Comparison of ENCODE assay signal across 18 cellular contexts in the genomic region with DNA sequence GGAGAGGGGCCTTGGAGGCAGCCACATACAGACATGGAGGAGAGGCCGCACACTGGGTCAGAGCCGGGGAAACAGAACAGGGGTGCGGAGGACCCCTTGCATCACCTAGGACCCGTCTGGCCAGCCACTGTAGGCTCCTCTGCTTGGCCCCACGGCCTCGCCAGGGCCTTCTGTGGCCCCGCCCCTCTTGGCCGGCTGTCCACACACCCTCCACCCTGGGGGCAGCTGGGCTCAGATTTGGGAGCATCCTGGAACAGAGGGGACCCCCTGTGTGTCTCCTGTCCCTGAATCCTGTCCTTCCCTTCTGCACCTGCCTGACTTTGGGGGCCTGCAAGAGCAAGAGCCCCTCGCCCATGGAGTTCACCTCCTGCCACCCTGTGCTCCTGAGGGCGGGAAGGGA. TPM values are rescaled to one million over a fixed set of nuclear protein-coding genes. Genes with fewer than 3 reads are reported as not detected.
DNase-seq lines count a peak whose midpoint lies in the region; ATAC-seq and TF ChIP-seq lines count a peak whose summit lies in the region.
"Had no signal": no experiment of that assay in that cellular context is flagged by ENCODE, and none has a peak within 500 bp of the region (broad histone marks: within the 10 kb centered on the region; RNA-seq: fewer than 3 reads in every experiment).

No MANE protein-coding gene starts in this region.

- H3K36me3 ChIP-seq in breast epithelium (no peaks in the 10 kb centered on the region), RWPE2 (ENCODE audit: low read depth) (no peaks in the 10 kb centered on the region), mucosa of descending colon (ENCODE audit: low read depth) (no peaks in the 10 kb centered on the region)

- H3K4me1 ChIP-seq in breast epithelium = no peaks in the 10 kb centered on the region
- peaks cover 44% of the 10 kb centered on the region for H3K4me1 ChIP-seq in RWPE2 (ENCODE audit: insufficient read depth, poor library complexity, severe bottlenecking)
- H3K4me1 ChIP-seq in mucosa of descending colon (ENCODE audit: low read depth) = no peaks in the 10 kb centered on the region

- POLR2A ChIA-PET in MCF 10A (lab: Yijun Ruan, JAX) = interaction anchor here (1.0 kb wide), 1 partner anchor 221 kb away, joined by 4 read pairs; a partner anchor contains a TSS

- H3K4me3 Mint-ChIP-seq in MCF 10A (ENCODE audit: unreplicated experiment) (no peak overlapping the region), nephron progenitor cell (peak overlapping the region; percentile 30), immature natural killer cell (no peak overlapping the region)
- H3K4me3 Mint-ChIP-seq: CD4-positive, CD25-positive, alpha-beta regulatory T cell; IgD-negative memory B cell had no signal

- BruUV-seq in MCF 10A (replicated peaks; lab: Mats Ljungman, UMichigan) = no TSS peak

- CTCF ChIA-PET in MCF 10A (lab: Yijun Ruan, JAX) = interaction anchor here (0.8 to 1.6 kb wide), 3 partner anchors 15 to 240 kb away, joined by 3 to 7 read pairs (median 4); no protein-coding TSS in a partner anchor

- H3K9me3 ChIP-seq in breast epithelium (no peaks in the 10 kb centered on the region), RWPE2 (ENCODE audit: severe bottlenecking) (no peaks in the 10 kb centered on the region), mucosa of descending colon (no peaks in the 10 kb centered on the region)

- H3K27me3 Mint-ChIP-seq in MCF 10A (ENCODE audit: insufficient read depth, unreplicated experiment) (no peaks in the 10 kb centered on the region), nephron progenitor cell (ENCODE audit: low read depth, poor library complexity) (peaks cover 7% of the 10 kb centered on the region), immature natural killer cell (ENCODE audit: low read depth in 3 of 3) (peaks cover 0 to 1% (median 0%) of the 10 kb centered on the region in 3 donors)
- H3K27me3 Mint-ChIP-seq: CD4-positive, CD25-positive, alpha-beta regulatory T cell; IgD-negative memory B cell had no signal

- H3K9me3 Mint-ChIP-seq in MCF 10A (ENCODE audit: unreplicated experiment) (no peaks in the 10 kb centered on the region), nephron progenitor cell (no peaks in the 10 kb centered on the region), immature natural killer cell (no peaks in the 10 kb centered on the region)
- H3K9me3 Mint-ChIP-seq: CD4-positive, CD25-positive, alpha-beta regulatory T cell; IgD-negative memory B cell had no signal

- no peak for TF ChIP-seq CTCF in MCF 10A (IDR thresholded peaks at IDR 0.05; ENCODE audit: unreplicated experiment)
- no peak for TF ChIP-seq CTCF in breast epithelium (IDR thresholded peaks at IDR 0.05)
- no peak for TF ChIP-seq CTCF in RWPE2 (IDR thresholded peaks at IDR 0.05; ENCODE audit: poor library complexity, severe bottlenecking)
- TF ChIP-seq CTCF in nephron progenitor cell (IDR thresholded peaks at IDR 0.05) = no peak
- no peak for TF ChIP-seq CTCF in mucosa of descending colon (IDR thresholded peaks at IDR 0.05)

- ATAC-seq in RWPE2 (ENCODE audit: low read depth) = no peak
- ATAC-seq in HG03139 (IDR thresholded peaks at IDR 0.05; ENCODE audit: unreplicated experiment) = no peak
- ATAC-seq in mucosa of descending colon = no peak

- H3K27ac Mint-ChIP-seq in MCF 10A (ENCODE audit: low read depth, unreplicated experiment) = peak overlapping the region; percentile 44
- peak overlapping the region; percentile 74 for H3K27ac Mint-ChIP-seq in nephron progenitor cell
- no peak overlapping the region for H3K27ac Mint-ChIP-seq in immature natural killer cell

- intact Hi-C loops in MCF 10A (cut with micrococcal nuclease) (loop anchor here (5.0 kb wide), 1 partner anchor 723 kb away; a partner anchor contains a TSS), breast epithelium (cut with DNase I; ENCODE audit: low total_unique reads) (no loop called here), mucosa of descending colon (cut with DNase I, micrococcal nuclease) (no loop called here)

- no peaks in the 10 kb centered on the region for H3K36me3 Mint-ChIP-seq in MCF 10A (ENCODE audit: insufficient read depth, unreplicated experiment)
- no peaks in the 10 kb centered on the region for H3K36me3 Mint-ChIP-seq in nephron progenitor cell (ENCODE audit: low read depth)
- no peaks in the 10 kb centered on the region for H3K36me3 Mint-ChIP-seq in immature natural killer cell
- H3K36me3 Mint-ChIP-seq: CD4-positive, CD25-positive, alpha-beta regulatory T cell; IgD-negative memory B cell had no signal

- no peak for DNase-seq in MCF 10A (ENCODE audit: unreplicated experiment)
- DNase-seq in breast epithelium (ENCODE audit: low spot score in 2 of 2) = no peak
- no peak for DNase-seq in RWPE2 (ENCODE audit: low spot score)
- no peak for DNase-seq in nephron progenitor cell
- DNase-seq in immature natural killer cell = no peak
- no peak for DNase-seq in NCI-H226
- DNase-seq in mucosa of descending colon = no peak
- DNase-seq: CD4-positive, CD25-positive, alpha-beta regulatory T cell; DMS 273 treated with DMSO at 0.1 percent for 48 hours had no signal

- H3K4me3 ChIP-seq in breast epithelium = no peak overlapping the region
- no peak overlapping the region for H3K4me3 ChIP-seq in RWPE2 (ENCODE audit: severe bottlenecking)
- no peak overlapping the region for H3K4me3 ChIP-seq in mucosa of descending colon

- H3K27me3 ChIP-seq in breast epithelium (peaks cover 0 to 7% of the 10 kb centered on the region in 2 donors), RWPE2 (ENCODE audit: insufficient read depth, poor library complexity, severe bottlenecking) (no peaks in the 10 kb centered on the region)

- TF ChIP-seq POLR2A in breast epithelium (IDR thresholded peaks at IDR 0.05) = no peak

- H3K4me1 Mint-ChIP-seq in MCF 10A (ENCODE audit: insufficient read depth, unreplicated experiment) (peaks cover 41% of the 10 kb centered on the region), nephron progenitor cell (peaks cover 35% of the 10 kb centered on the region), immature natural killer cell (peaks cover 0 to 1% of the 10 kb centered on the region in 2 donors)
- H3K4me1 Mint-ChIP-seq: CD4-positive, CD25-positive, alpha-beta regulatory T cell had no signal

- H3K27ac ChIP-seq in breast epithelium = no peak overlapping the region
- H3K27ac ChIP-seq in RWPE2 (ENCODE audit: poor library complexity, severe bottlenecking) = peak overlapping the region; percentile 98
- H3K27ac ChIP-seq: 22Rv1 had no signal

RNA-seq across cellular contexts. Expression of a gene that starts 7.9 kb away (rescaled TPM):
- total RNA-seq in MCF 10A (2022) (0.20 and 1.1 TPM in 2 replicates), breast epithelium (not detected), mucosa of descending colon (under 1 TPM in 1 of 3 donors, not detected in 2; 0.17 TPM)
- not detected for polyA plus RNA-seq in immature natural killer cell
- total RNA-seq: A673; Calu3; CD4-positive, CD25-positive, alpha-beta regulatory T cell; Daoy; H4 had no signal
- polyA plus RNA-seq: BJ; CD4-positive, CD25-positive, alpha-beta regulatory T cell; IgD-negative memory B cell had no signal

RNA-seq across cellular contexts. Expression of a gene that starts 18.5 kb away (rescaled TPM):
- total RNA-seq in MCF 10A (2022) (not detected in 2 replicates), breast epithelium (not detected), mucosa of descending colon (not detected)
- polyA plus RNA-seq in immature natural killer cell = not detected
- total RNA-seq: A673; Calu3; CD4-positive, CD25-positive, alpha-beta regulatory T cell; Daoy; H4; HT-29 had no signal
- polyA plus RNA-seq: BJ; CD4-positive, CD25-positive, alpha-beta regulatory T cell; IgD-negative memory B cell had no signal

RNA-seq across cellular contexts. Expression of a gene that starts 40.3 kb away (rescaled TPM):
- total RNA-seq in MCF 10A (2022) (0.29 and 0.35 TPM in 2 replicates), breast epithelium (10 to 100 TPM; 13.6 to 65.7 (median 65.2) TPM), mucosa of descending colon (10 to 100 TPM in 2 of 3 donors, 1 to 10 TPM in 1; 7.6 to 27.6 (median 12.1) TPM)
- polyA plus RNA-seq in immature natural killer cell = not detected
- polyA plus RNA-seq: CD4-positive, CD25-positive, alpha-beta regulatory T cell; IgD-negative memory B cell had no signal

Comparison
In these comparisons a context has a peak if more than half of its experiments do, and no peak if none do; other contexts are left out.
1. H3K27ac Mint-ChIP-seq: peak in MCF 10A (single experiment) and nephron progenitor cell (single experiment); none in immature natural killer cell (0 of 6).